ENCODE assay signal across 9 cellular contexts in genomic region chr7:1424041-1424440, GRCh38.
"Had no signal": no experiment of that assay in that cellular context is flagged by ENCODE, and none has a peak within 500 bp of the region (broad histone marks: within the 10 kb centered on the region; RNA-seq: fewer than 3 reads in every experiment).

No MANE protein-coding gene starts in this region.

- H3K27ac ChIP-seq: GM23248 had no signal

- H3K4me3 ChIP-seq: GM23248, GM23338, HAP-1 had no signal

- H3K9me3 ChIP-seq: HAP-1 had no signal

- H3K4me2 ChIP-seq: GM23338 had no signal

- H3K4me3 Mint-ChIP-seq: GM23338, H9, HFFc6 had no signal

- H3K9me3 Mint-ChIP-seq: GM23338, HFFc6 had no signal

- H2AFZ ChIP-seq: GM23248, GM23338 had no signal

- ATAC-seq: GM23338, HCT116 had no signal

- H3K36me3 ChIP-seq: HAP-1 had no signal

- H3K9ac ChIP-seq: GM23248 had no signal

- DNase-seq: GM23248, GOT3, H7, H9, HCEC 1CT, HFFc6 had no signal

- H3K27ac Mint-ChIP-seq: GM23338, HFFc6 had no signal

- H3K4me1 ChIP-seq: HAP-1 had no signal
